8 cellular contexts compared by ENCODE assay signal in the genomic region with DNA sequence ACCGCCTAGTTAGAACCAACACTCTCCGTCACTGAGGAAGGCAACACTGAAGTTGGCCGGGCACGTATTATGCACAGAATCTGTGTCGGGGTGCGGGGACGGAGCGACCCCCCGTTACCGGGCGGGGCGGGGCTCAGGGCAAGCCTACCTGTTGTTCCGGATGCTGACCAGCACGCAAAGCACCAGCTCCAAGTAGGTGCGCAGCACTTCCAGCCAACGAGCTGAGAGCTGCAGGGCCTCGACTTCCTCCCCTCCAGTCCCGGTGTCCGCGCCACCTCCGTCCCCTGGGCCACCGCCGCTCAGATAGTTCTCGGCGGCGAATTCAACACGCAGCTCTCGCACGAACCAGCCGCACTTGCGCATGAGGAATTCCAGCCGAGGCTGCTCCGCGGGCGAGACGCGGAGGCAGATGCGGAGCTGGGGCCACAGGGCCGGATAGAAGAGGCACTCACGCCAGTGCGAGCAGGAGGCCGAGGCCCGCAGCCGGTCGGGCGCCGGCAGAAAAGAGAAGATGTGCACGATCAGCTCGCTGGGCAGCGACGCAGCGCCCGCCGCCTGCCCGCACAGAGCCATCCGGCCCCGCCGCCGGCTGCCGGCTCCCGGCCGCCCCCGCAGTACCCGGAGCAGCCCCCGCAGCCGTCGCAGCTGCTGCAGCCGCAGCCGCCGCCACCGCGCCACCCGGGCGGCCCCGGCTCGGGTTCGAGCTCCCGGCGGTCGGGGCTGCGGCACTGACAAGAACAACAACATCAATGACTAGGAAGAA. TPM values are rescaled to one million over a fixed set of nuclear protein-coding genes. Genes with fewer than 3 reads are reported as not detected.
DNase-seq lines count a peak whose midpoint lies in the region; ATAC-seq and TF ChIP-seq lines count a peak whose summit lies in the region.

No MANE protein-coding gene starts in this region.

- DNase-seq in AG04450 (ENCODE audit: low read depth, low spot score) = no peak
- no peak for DNase-seq in Panc1 (ENCODE audit: low read depth, low spot score)
- peak; percentile 39 for DNase-seq in activated naive CD4-positive, alpha-beta T cell treated with anti-CD3 and anti-CD28 coated beads, Interleukin-2, amount 50 U/mL, for 16 hours
- peak; percentile 40 to 80 for DNase-seq in cardiac muscle cell (ENCODE audit: low read depth in 1 of 2, low spot score in 1 of 2)
- DNase-seq in progenitor cell of endocrine pancreas (ENCODE audit: low spot score, unreplicated experiment) = peak; percentile 43
- DNase-seq in vagina (ENCODE audit: extremely low spot score in 2 of 2) = no peak

- CTCF ChIA-PET in AG04450 (lab: Charles Lee) (no interaction called here), Panc1 (lab: Charles Lee) (no interaction called here)

- POLR2A ChIA-PET in AG04450 (lab: Yijun Ruan, JAX) (interaction anchor here (0.6 to 1.8 kb wide), 7 partner anchors 11 to 318 kb away, joined by 3 to 8 read pairs (median 4); a partner anchor contains a TSS), Panc1 (lab: Charles Lee) (interaction anchor here (0.6 to 1.0 kb wide), 2 partner anchors 210 to 1871 kb away, joined by 3 read pairs; no protein-coding TSS in a partner anchor)

- TF ChIP-seq CTCF in AG04450 (IDR thresholded peaks at IDR 0.05; ENCODE audit: low read depth, low read length) = no peak
- TF ChIP-seq CTCF in Panc1 (IDR thresholded peaks at IDR 0.05) = no peak
- TF ChIP-seq CTCF in cardiac muscle cell (IDR thresholded peaks at IDR 0.05; ENCODE audit: low read depth, low read length) = no peak
- no peak for TF ChIP-seq CTCF in progenitor cell of endocrine pancreas (IDR thresholded peaks at IDR 0.05; ENCODE audit: unreplicated experiment)
- no peak for TF ChIP-seq CTCF in vagina (IDR thresholded peaks at IDR 0.05)

- H3K36me3 ChIP-seq in Panc1 (ENCODE audit: control insufficient read depth, insufficient read depth, low read length) = no peaks in the 10 kb centered on the region; the same call in 1 of the 2 replicates
- H3K36me3 ChIP-seq in cardiac muscle cell = no peaks in the 10 kb centered on the region
- H3K36me3 ChIP-seq in vagina = no peaks in the 10 kb centered on the region

- peak; percentile 22 for ATAC-seq in GM18517 (IDR thresholded peaks at IDR 0.05; ENCODE audit: unreplicated experiment)
- ATAC-seq in HG03039 (IDR thresholded peaks at IDR 0.05; ENCODE audit: unreplicated experiment) = peak; percentile 15
- peak; percentile 22 for ATAC-seq in Panc1

- no peaks in the 10 kb centered on the region for H3K9me3 Mint-ChIP-seq in progenitor cell of endocrine pancreas (ENCODE audit: low read depth)

- no peaks in the 10 kb centered on the region for H3K36me3 Mint-ChIP-seq in progenitor cell of endocrine pancreas (ENCODE audit: insufficient read depth)

- H3K27ac ChIP-seq in AG04450 (ENCODE audit: low read depth, low read length) (peak overlapping the region; percentile 100), Panc1 (ENCODE audit: low read length) (peak overlapping the region; percentile 92), cardiac muscle cell (peak overlapping the region; percentile 100), vagina (peak overlapping the region; percentile 98)

- in situ Hi-C loops in Panc1 (cut with HindIII; ENCODE audit: low pct_unique_long_range_greater_than_20kb, low sequenced_read_pairs) = no loop called here

- H3K4me1 ChIP-seq in Panc1 (ENCODE audit: control insufficient read depth, insufficient read depth, low read length) = peaks cover 13% of the 10 kb centered on the region
- H3K4me1 ChIP-seq in cardiac muscle cell (ENCODE audit: low read depth) = peaks cover 12% of the 10 kb centered on the region
- peaks cover 58% of the 10 kb centered on the region for H3K4me1 ChIP-seq in vagina

- no peaks in the 10 kb centered on the region for H3K27me3 ChIP-seq in AG04450 (ENCODE audit: control insufficient read depth, insufficient read depth, low read length)
- no peaks in the 10 kb centered on the region for H3K27me3 ChIP-seq in Panc1 (ENCODE audit: control insufficient read depth, insufficient read depth, low read length)
- no peaks in the 10 kb centered on the region for H3K27me3 ChIP-seq in cardiac muscle cell
- H3K27me3 ChIP-seq in vagina = no peaks in the 10 kb centered on the region

- H3K9me3 ChIP-seq in AG04450 (ENCODE audit: control insufficient read depth, insufficient read depth, low read length) (no peaks in the 10 kb centered on the region), Panc1 (ENCODE audit: control insufficient read depth, insufficient read depth, low read depth, low read length) (no peaks in the 10 kb centered on the region), cardiac muscle cell (ENCODE audit: low read depth) (no peaks in the 10 kb centered on the region), vagina (no peaks in the 10 kb centered on the region)

- H3K27ac Mint-ChIP-seq in progenitor cell of endocrine pancreas = peak overlapping the region; percentile 100

- BruUV-seq in Panc1 (replicated peaks; lab: Mats Ljungman, UMichigan) = no TSS peak

- TF ChIP-seq POLR2A in vagina (IDR thresholded peaks at IDR 0.05) = peak in 1 of 2 donors; percentile 74

- peak overlapping the region; percentile 100 for H3K4me3 Mint-ChIP-seq in progenitor cell of endocrine pancreas (ENCODE audit: low read depth)

- peaks cover 22% of the 10 kb centered on the region for H3K4me1 Mint-ChIP-seq in progenitor cell of endocrine pancreas (ENCODE audit: low read depth)

- intact Hi-C loops in Panc1 (cut with micrococcal nuclease; ENCODE audit: unreplicated experiment) (loop anchor here (5.0 kb wide), 2 partner anchors 199 to 324 kb away; a partner anchor contains a TSS), vagina (cut with DNase I) (loop anchor here (5.0 kb wide), 1 partner anchor 259 kb away; a partner anchor contains a TSS)

- H3K27me3 Mint-ChIP-seq in progenitor cell of endocrine pancreas = no peaks in the 10 kb centered on the region

- H3K4me3 ChIP-seq in AG04450 (ENCODE audit: low read depth, low read length) = peak overlapping the region; percentile 94
- peak overlapping the region; percentile 72 to 79 for H3K4me3 ChIP-seq in Panc1 (ENCODE audit: low read depth in 2 of 2, low read length in 2 of 2)
- peak overlapping the region; percentile 60 for H3K4me3 ChIP-seq in cardiac muscle cell
- H3K4me3 ChIP-seq in vagina = peak overlapping the region; percentile 98 to 99

RNA-seq across cellular contexts. Expression of a gene that starts 0.6 kb away (rescaled TPM):
- polyA plus RNA-seq in AG04450 (2011; rRNA removed) (10.6 and 12.6 TPM in 2 replicates), cardiac muscle cell (12.8 and 14.0 TPM in 2 replicates)
- polyA minus RNA-seq in AG04450 (2011; rRNA and poly(A)+ RNA removed) = 8.4 and 12.6 TPM in 2 replicates
- total RNA-seq in Panc1 (2021; ENCODE audit: unreplicated experiment) (6.6 TPM), cardiac muscle cell (13.6 and 14.7 TPM in 2 replicates), progenitor cell of endocrine pancreas (11.7 and 13.6 TPM in 2 replicates), vagina (11.5 TPM)
- 10.9 TPM for polyA plus RNA-seq in Panc1 (2012; ENCODE audit: insufficient read length)

Comparison
In these comparisons a context has a peak if more than half of its experiments do, and no peak if none do; other contexts are left out.
1. DNase-seq: peak in activated naive CD4-positive, alpha-beta T cell treated with anti-CD3 and anti-CD28 coated beads, Interleukin-2, amount 50 U/mL, for 16 hours (single experiment), cardiac muscle cell (2 of 2) and progenitor cell of endocrine pancreas (single experiment); none in AG04450 (single experiment), Panc1 (single experiment) and vagina (0 of 2).
2. Peak in every context shown above with its lines, with median percentiles within 50 percentile points of each other: H3K27ac ChIP-seq, H3K4me3 ChIP-seq and ATAC-seq.